Comparison of ENCODE assay signal across 2 cellular contexts in the genomic region with DNA sequence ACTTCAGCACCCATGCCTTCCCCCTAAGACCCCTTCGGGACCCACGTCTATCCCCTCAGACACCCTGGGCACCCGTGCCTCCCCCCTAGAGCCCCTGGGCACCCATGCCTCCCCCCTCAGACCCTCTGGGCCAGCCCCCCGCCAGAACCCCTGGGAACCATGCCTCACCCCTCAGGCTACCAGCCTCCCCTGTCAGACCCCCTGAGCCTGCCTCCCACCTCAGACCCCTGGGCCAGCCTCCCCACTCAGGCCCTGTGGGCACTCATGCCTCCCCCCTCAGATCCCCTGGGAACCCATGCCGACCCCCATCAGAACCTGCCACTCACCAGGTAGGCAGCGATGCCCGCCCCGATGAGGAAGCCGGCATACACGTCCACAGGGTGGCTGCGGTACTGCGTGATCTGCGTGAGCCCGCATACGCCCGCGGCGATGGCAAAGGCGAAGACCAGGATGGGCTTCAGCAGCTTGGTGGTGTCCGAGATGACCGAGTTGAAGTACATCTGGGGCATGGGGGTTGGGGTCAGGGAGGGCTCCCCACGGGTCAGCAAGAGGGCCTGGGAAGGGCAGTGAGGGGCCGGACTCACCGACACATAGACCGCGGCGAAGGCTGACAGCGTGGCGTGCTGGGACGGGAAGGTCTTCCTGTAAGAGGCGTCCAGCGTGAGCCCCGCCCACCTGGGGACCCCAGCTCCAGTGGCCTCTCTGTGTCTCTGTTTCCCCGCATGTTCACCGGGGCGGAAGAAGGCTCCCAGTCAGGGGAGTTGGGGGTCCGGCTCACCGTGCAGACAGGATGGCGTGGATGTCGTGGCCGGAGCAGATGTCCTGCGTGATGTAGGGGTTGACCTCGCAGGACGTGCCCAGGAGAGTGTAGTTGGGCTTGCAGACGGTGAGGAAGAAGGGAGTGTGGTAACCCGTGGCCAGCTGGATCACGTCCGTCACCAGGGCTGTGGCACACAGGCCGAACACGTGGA.
TF ChIP-seq lines count a peak whose summit lies in the region.

No MANE protein-coding gene starts in this region.

TF ChIP-seq in IMR-90, 13 proteins besides CTCF, POLR2A, EP300 and RAD21:
- TF ChIP-seq MXI1 (IDR thresholded peaks at IDR 0.05; ENCODE audit: borderline replicate concordance, low read depth, low read length) (no peak), RCOR1 (IDR thresholded peaks at IDR 0.05; ENCODE audit: insufficient replicate concordance, low read length) (no peak), CHD1 (IDR thresholded peaks at IDR 0.05; ENCODE audit: low read depth, low read length) (no peak), FOS (IDR thresholded peaks at IDR 0.05; ENCODE audit: low read depth, low read length) (no peak), MAFK (IDR thresholded peaks at IDR 0.05; ENCODE audit: low read depth, low read length) (no peak)

TF ChIP-seq in H1, 55 proteins besides CTCF, POLR2A, EP300 and RAD21:
- TF ChIP-seq, protein P1, sequence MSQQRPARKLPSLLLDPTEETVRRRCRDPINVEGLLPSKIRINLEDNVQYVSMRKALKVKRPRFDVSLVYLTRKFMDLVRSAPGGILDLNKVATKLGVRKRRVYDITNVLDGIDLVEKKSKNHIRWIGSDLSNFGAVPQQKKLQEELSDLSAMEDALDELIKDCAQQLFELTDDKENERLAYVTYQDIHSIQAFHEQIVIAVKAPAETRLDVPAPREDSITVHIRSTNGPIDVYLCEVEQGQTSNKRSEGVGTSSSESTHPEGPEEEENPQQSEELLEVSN (IDR thresholded peaks at IDR 0.05), result no peak
- TF ChIP-seq POLR2AphosphoS5 (IDR thresholded peaks at IDR 0.05; ENCODE audit: low read depth, low read length), result peak; percentile 54
